26 cellular contexts compared by ENCODE assay signal in the genomic region with DNA sequence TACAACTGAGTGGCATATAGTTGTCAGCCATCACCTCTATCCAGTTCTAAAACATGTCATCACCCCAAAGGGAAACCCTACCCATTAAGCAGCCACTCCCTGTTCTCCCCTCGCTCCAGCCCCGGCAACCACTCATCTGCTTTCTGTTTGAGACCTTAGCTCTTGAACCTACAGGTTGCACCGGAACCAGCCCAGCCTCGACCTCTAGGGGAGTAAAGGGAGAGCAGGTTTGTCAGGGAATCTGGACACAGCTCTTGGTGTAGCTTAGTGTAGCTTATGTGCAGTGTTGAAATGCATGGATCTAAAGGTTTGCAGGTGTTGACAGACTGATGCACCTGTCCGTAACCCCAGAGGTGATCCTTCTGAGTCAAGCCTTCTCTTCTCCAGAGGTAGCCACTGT.
"Had no signal": no experiment of that assay in that cellular context is flagged by ENCODE, and none has a peak within 500 bp of the region (broad histone marks: within the 10 kb centered on the region; RNA-seq: fewer than 3 reads in every experiment).

No MANE protein-coding gene starts in this region.

- H3K27me3 ChIP-seq: ascending aorta, breast epithelium, cardiac muscle cell, colonic mucosa had no signal

- H3K36me3 ChIP-seq: ascending aorta, breast epithelium, colonic mucosa had no signal

- ATAC-seq: activated naive CD4-positive, alpha-beta T cell treated with anti-CD3 and anti-CD28 coated beads, Interleukin-2, amount 50 U/mL, for 72 hours; activated T-cell treated with anti-CD3 and anti-CD28 coated beads, Interleukin-2, amount 50 U/mL, for 72 hours; esophagus mucosa; WTC11 had no signal

- DNase-seq: activated CD4-positive, alpha-beta memory T cell treated with anti-CD3 and anti-CD28 coated beads, Interleukin-2, amount 10 ng/mL, durations not matched to agents 7 days and 5 days; activated CD4-positive, alpha-beta T cell treated with anti-CD3 and anti-CD28 coated beads for 1 hour; activated CD4-positive, alpha-beta T cell treated with anti-CD3 and anti-CD28 coated beads for 4 hours; activated CD4-positive, alpha-beta T cell treated with anti-CD3 and anti-CD28 coated beads, Interleukin-2, amount 10 ng/mL, durations not matched to agents 7 days and 5 days; activated CD4-positive, alpha-beta T cell treated with anti-CD3 and anti-CD28 coated beads, Interleukin-2, amount 50 U/mL, for 4 hours; activated CD8-positive, alpha-beta memory T cell treated with anti-CD3 and anti-CD28 coated beads, Interleukin-2, amount 50 U/mL, for 48 hours; activated gamma-delta T cell; activated naive CD4-positive, alpha-beta T cell; activated naive CD4-positive, alpha-beta T cell treated with anti-CD3 and anti-CD28 coated beads, Interleukin-2, amount 10 ng/mL, durations not matched to agents 7 days and 5 days; activated naive CD8-positive, alpha-beta T cell treated with anti-CD3 and anti-CD28 coated beads, Interleukin-2, amount 10 ng/mL, durations not matched to agents 7 days and 5 days; activated T-cell treated with anti-CD3 and anti-CD28 coated beads for 4 hours; activated T-cell treated with anti-CD3 and anti-CD28 coated beads, Interleukin-2, amount 50 U/mL, for 24 hours; activated T-cell treated with anti-CD3 and anti-CD28 coated beads, Interleukin-2, amount 50 U/mL, for 72 hours; central memory CD4-positive, alpha-beta T cell; cerebellar nuclear complex; colonic mucosa; effector CD8-positive, alpha-beta T cell; foreskin fibroblast; T-helper 2 cell had no signal

- H3K9me3 ChIP-seq: ascending aorta, breast epithelium, colonic mucosa had no signal

- H3K27ac ChIP-seq: ascending aorta, breast epithelium, cardiac muscle cell, VCaP had no signal

- H3K4me1 ChIP-seq: ascending aorta, breast epithelium had no signal

- H3K4me3 ChIP-seq: ascending aorta, breast epithelium, cardiac muscle cell, colonic mucosa had no signal
